8 cellular contexts compared by ENCODE assay signal in the genomic region with DNA sequence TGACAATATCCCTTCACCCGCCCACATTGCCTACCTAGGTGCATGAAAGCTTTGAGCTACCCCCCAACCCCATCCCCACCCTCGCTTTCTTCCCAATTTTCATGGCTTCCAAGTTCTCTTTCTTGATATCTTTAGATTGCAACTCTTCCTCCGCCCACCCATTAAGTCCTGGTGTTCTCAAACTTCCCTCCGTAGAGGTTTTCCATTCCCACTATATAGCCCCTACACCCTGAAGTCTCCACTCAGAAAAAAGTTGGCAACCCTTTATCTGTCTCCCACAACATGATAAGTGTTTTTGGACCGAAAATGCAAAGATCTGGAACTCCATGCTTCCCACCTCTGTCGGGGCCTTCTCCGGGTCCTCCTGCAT. TPM values are rescaled to one million over a fixed set of nuclear protein-coding genes. Genes with fewer than 3 reads are reported as not detected.
DNase-seq lines count a peak whose midpoint lies in the region; ATAC-seq and TF ChIP-seq lines count a peak whose summit lies in the region.

No MANE protein-coding gene starts in this region.

- POLR2A ChIA-PET in A673 (lab: Charles Lee; ENCODE audit: low non-redundant PET): no interaction called here

- CTCF ChIA-PET in A673 (lab: Charles Lee): interaction anchor here (0.9 kb wide), 1 partner anchor 10 kb away, joined by 9 read pairs; no protein-coding TSS in a partner anchor

- H3K9ac ChIP-seq in mucosa of rectum (ENCODE audit: low read depth in 1 of 2, low read length in 2 of 2): peak overlapping the region; percentile 73 to 78

- H3K4me3 ChIP-seq in A673 (ENCODE audit: low read depth, low read length, poor library complexity, severe bottlenecking) (peak overlapping the region; percentile 75), mucosa of rectum (ENCODE audit: low read length in 2 of 2) (peak overlapping the region; percentile 78 to 89)

- H3K27ac ChIP-seq in A673 (ENCODE audit: low read depth, low read length, poor library complexity, severe bottlenecking): peak overlapping the region; percentile 96
- peak overlapping the region; percentile 69 to 88 for H3K27ac ChIP-seq in mucosa of rectum (ENCODE audit: low read depth in 2 of 2, low read length in 2 of 2)

- no peak for TF ChIP-seq RAD21 in Ishikawa (IDR thresholded peaks at IDR 0.05; ENCODE audit: low read depth)

- DNase-seq in A673 (ENCODE audit: low spot score) (no peak), cerebellar cortex (ENCODE audit: low spot score) (peak; percentile 25), RKO (ENCODE audit: low spot score) (no peak)

- no TSS peak for BruUV-seq in A673 (replicated peaks; lab: Mats Ljungman, UMichigan)

- no peak for ATAC-seq in GM19395 (IDR thresholded peaks at IDR 0.05; ENCODE audit: unreplicated experiment)
- no peak for ATAC-seq in HG03442 (IDR thresholded peaks at IDR 0.05; ENCODE audit: unreplicated experiment)
- ATAC-seq in GM18511 (IDR thresholded peaks at IDR 0.05; ENCODE audit: unreplicated experiment): no peak

- H3K9me3 ChIP-seq in A673 (ENCODE audit: low read depth, low read length, poor library complexity, severe bottlenecking): no peaks in the 10 kb centered on the region
- H3K9me3 ChIP-seq in mucosa of rectum (ENCODE audit: control insufficient read depth in 2 of 2, low read length in 2 of 2): no peaks in the 10 kb centered on the region

- H3K4me1 ChIP-seq in A673 (ENCODE audit: insufficient read depth, low read length, poor library complexity, severe bottlenecking): peaks cover 4% of the 10 kb centered on the region
- peaks cover 4 to 7% of the 10 kb centered on the region in 2 donors for H3K4me1 ChIP-seq in mucosa of rectum (ENCODE audit: control insufficient read depth in 2 of 2, insufficient read depth in 2 of 2, low read length in 2 of 2)

- intact Hi-C loops in A673 (cut with micrococcal nuclease; ENCODE audit: unreplicated experiment): no loop called here

- no peak for TF ChIP-seq CTCF in A673 (conservative IDR thresholded peaks at IDR 0.05; ENCODE audit: low read depth, low read length)

- no peak for TF ChIP-seq EP300 in Ishikawa (IDR thresholded peaks at IDR 0.05; ENCODE audit: borderline replicate concordance)

- H3K27me3 ChIP-seq in A673 (replicated peaks; ENCODE audit: insufficient read depth, low read depth, low read length, poor library complexity): no peaks in the 10 kb centered on the region
- H3K27me3 ChIP-seq in mucosa of rectum (ENCODE audit: control insufficient read depth in 2 of 2, insufficient read depth in 2 of 2, low read length in 2 of 2): no peaks in the 10 kb centered on the region

- H3K36me3 ChIP-seq in A673 (ENCODE audit: insufficient read depth, low read length, poor library complexity, severe bottlenecking) (no peaks in the 10 kb centered on the region), mucosa of rectum (ENCODE audit: control insufficient read depth in 2 of 2, insufficient read depth in 2 of 2, low read length in 2 of 2) (no peaks in the 10 kb centered on the region)

TF ChIP-seq in Ishikawa, 13 proteins besides CTCF, POLR2A, EP300 and RAD21:
- TF ChIP-seq ZBTB7A (IDR thresholded peaks at IDR 0.05; ENCODE audit: low read depth) (0 out of 2 replicates have a peak, but pooled peaks have one; percentile 1), CREB1 (IDR thresholded peaks at IDR 0.05; ENCODE audit: low read depth) (no peak)

RNA-seq across cellular contexts. Expression of gene ZNF70, which starts 0.6 kb away (rescaled TPM):
- 9.6 and 9.7 TPM in 2 replicates for total RNA-seq in A673 (2021)

RNA-seq across cellular contexts. Expression of gene VPREB3, which starts 3.9 kb away (rescaled TPM):
- total RNA-seq in A673 (2021): 0.74 and 0.88 TPM in 2 replicates

RNA-seq across cellular contexts. Expression of gene C22orf15, which starts 12.4 kb away (rescaled TPM):
- 2.0 and 2.2 TPM in 2 replicates for total RNA-seq in A673 (2021)

RNA-seq across cellular contexts. Expression of gene CHCHD10, which starts 17.4 kb away (rescaled TPM):
- 117 and 128 TPM in 2 replicates for total RNA-seq in A673 (2021)

RNA-seq across cellular contexts. Expression of gene MMP11, which starts 22.3 kb away (rescaled TPM):
- total RNA-seq in A673 (2021): 5.1 and 6.8 TPM in 2 replicates
